Comparison of ENCODE assay signal across 23 cellular contexts in genomic region chr5:94928891-94929290, GRCh38.
"Had no signal": no experiment of that assay in that cellular context is flagged by ENCODE, and none has a peak within 500 bp of the region (broad histone marks: within the 10 kb centered on the region; RNA-seq: fewer than 3 reads in every experiment).

No MANE protein-coding gene starts in this region.

- H3K4me3 Mint-ChIP-seq: activated T-cell treated with anti-CD3 and anti-CD28 coated beads, Interleukin-2, amount 50 U/mL, for 72 hours; nephron had no signal

- H3K27ac Mint-ChIP-seq: activated naive CD4-positive, alpha-beta T cell treated with anti-CD3 and anti-CD28 coated beads, Interleukin-2, amount 50 U/mL, for 72 hours; activated T-cell treated with anti-CD3 and anti-CD28 coated beads, Interleukin-2, amount 50 U/mL, for 72 hours; nephron; progenitor cell of endocrine pancreas had no signal

- ATAC-seq: activated naive CD4-positive, alpha-beta T cell treated with anti-CD3 and anti-CD28 coated beads, Interleukin-2, amount 50 U/mL, for 72 hours; activated T-cell treated with anti-CD3 and anti-CD28 coated beads, Interleukin-2, amount 50 U/mL, for 72 hours; esophagus mucosa; left colon; lower lobe of right lung had no signal

- H3K9me3 Mint-ChIP-seq: activated naive CD4-positive, alpha-beta T cell treated with anti-CD3 and anti-CD28 coated beads, Interleukin-2, amount 50 U/mL, for 72 hours; activated T-cell treated with anti-CD3 and anti-CD28 coated beads, Interleukin-2, amount 50 U/mL, for 72 hours; nephron had no signal

- DNase-seq: activated CD4-positive, alpha-beta T cell treated with anti-CD3 and anti-CD28 coated beads for 1 hour; activated CD4-positive, alpha-beta T cell treated with anti-CD3 and anti-CD28 coated beads, Interleukin-2, amount 50 U/mL, for 4 hours; activated gamma-delta T cell; activated T-cell treated with anti-CD3 and anti-CD28 coated beads, Interleukin-2, amount 50 U/mL, for 72 hours; adrenal gland; central memory CD4-positive, alpha-beta T cell; glutamatergic neuron; hippocampal formation; islet precursor cell; left colon; lower lobe of right lung; midbrain; occipital lobe; stimulated activated CD4-positive, alpha-beta T cell treated with anti-CD3 and anti-CD28 coated beads, Interleukin-12 subunit alpha, Interleukin-12 subunit beta, amount 100 ng/mL, for 4 hours; stimulated activated CD4-positive, alpha-beta T cell treated with anti-CD3 and anti-CD28 coated beads, Interleukin-1b, Interleukin-23, amount 100 ng/mL, for 48 hours; stimulated activated CD8-positive, alpha-beta memory T cell treated with anti-CD3 and anti-CD28 coated beads, Interleukin-4, amount 100 ng/mL, for 48 hours; stimulated activated naive CD4-positive, alpha-beta T cell; T-helper 2 cell had no signal

- H3K36me3 Mint-ChIP-seq: activated naive CD4-positive, alpha-beta T cell treated with anti-CD3 and anti-CD28 coated beads, Interleukin-2, amount 50 U/mL, for 72 hours had no signal

- H3K4me1 Mint-ChIP-seq: nephron had no signal

- H3K27me3 Mint-ChIP-seq: progenitor cell of endocrine pancreas had no signal

- H3K4me3 ChIP-seq: adrenal gland, coronary artery, lower lobe of right lung had no signal
